ENCODE assay signal across 19 cellular contexts in the genomic region with DNA sequence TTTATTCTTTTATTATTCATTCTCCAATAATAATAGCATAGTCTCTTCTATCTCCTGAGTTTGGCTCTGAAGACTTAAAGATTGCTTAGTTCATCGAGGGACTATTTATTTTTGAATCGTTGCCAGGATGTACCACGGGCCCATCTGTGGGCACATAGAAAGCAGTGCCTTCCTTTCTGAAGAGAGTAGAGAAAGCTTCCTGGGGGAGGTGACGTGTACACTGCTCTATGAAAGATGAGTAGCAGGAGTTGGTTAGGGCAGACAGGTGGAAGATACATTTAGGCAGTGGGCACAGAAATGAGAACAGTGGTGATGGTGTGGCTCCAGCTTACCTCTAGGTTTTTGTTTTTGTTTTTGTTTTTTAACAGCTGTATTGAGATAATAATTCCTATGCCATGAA.
A peak's percentile ranks its signal among the peaks of the same experiment; 100 is the strongest.
DNase-seq lines count a peak whose midpoint lies in the region; ATAC-seq and TF ChIP-seq lines count a peak whose summit lies in the region.
"Had no signal": no experiment of that assay in that cellular context is flagged by ENCODE, and none has a peak within 500 bp of the region (broad histone marks: within the 10 kb centered on the region; RNA-seq: fewer than 3 reads in every experiment).

No MANE protein-coding gene starts in this region.

- no peak for DNase-seq in activated naive CD8-positive, alpha-beta T cell treated with anti-CD3 and anti-CD28 coated beads, Interleukin-2, amount 10 ng/mL, durations not matched to agents 7 days and 5 days
- no peak for DNase-seq in activated naive CD8-positive, alpha-beta T cell treated with anti-CD3 and anti-CD28 coated beads, Interleukin-2, amount 50 U/mL, for 24 hours
- DNase-seq in NCI-H1105 (lab: John Stamatoyannopoulos, UW) (peak; percentile 42), NCI-H748 (lab: John Stamatoyannopoulos, UW; ENCODE audit: unreplicated experiment) (peak; percentile 72), neural progenitor cell (ENCODE audit: low spot score) (no peak), CD1c-positive myeloid dendritic cell (ENCODE audit: extremely low spot score) (no peak), MV-4-11 (lab: John Stamatoyannopoulos, UW) (no peak)
- no peak for DNase-seq in stimulated activated naive B cell treated with anti-CD40 and anti-IgM and Interleukin-4, amounts not matched to agents 10 μg/mL and 1 μg/mL and 100 μg/mL, for 72 hours
- DNase-seq: CD8-positive, alpha-beta memory T cell; IMR-90; NCI-H1694; NCI-H524 treated with DMSO at 0.1 percent for 48 hours; PC-9; T-cell had no signal

- H3K9ac ChIP-seq in neural progenitor cell, result no peak overlapping the region

- H3K27me3 ChIP-seq in neural progenitor cell, result no peaks in the 10 kb centered on the region

- H3K36me3 Mint-ChIP-seq in activated naive CD8-positive, alpha-beta T cell treated with anti-CD3 and anti-CD28 coated beads, Interleukin-2, amount 10 ng/mL, durations not matched to agents 7 days and 5 days, result peaks cover 33% of the 10 kb centered on the region
- H3K36me3 Mint-ChIP-seq in activated naive CD8-positive, alpha-beta T cell treated with anti-CD3 and anti-CD28 coated beads, Interleukin-2, amount 50 U/mL, for 24 hours (ENCODE audit: low read depth), result peaks cover 27% of the 10 kb centered on the region
- peaks cover 9% of the 10 kb centered on the region for H3K36me3 Mint-ChIP-seq in neural progenitor cell
- H3K36me3 Mint-ChIP-seq in stimulated activated naive B cell treated with anti-CD40 and anti-IgM and Interleukin-4, amounts not matched to agents 10 μg/mL and 1 μg/mL and 100 μg/mL, for 72 hours, result peaks cover 10 to 30% of the 10 kb centered on the region in 2 donors

- no peaks in the 10 kb centered on the region for H3K36me3 ChIP-seq in neural progenitor cell
- H3K36me3 ChIP-seq: HAP-1 had no signal

- no peaks in the 10 kb centered on the region for H4K20me1 ChIP-seq in neural progenitor cell (ENCODE audit: low read depth)

- H3F3A ChIP-seq in neural progenitor cell (ENCODE audit: low read depth), result peaks cover 11% of the 10 kb centered on the region

- no peak overlapping the region for H3K27ac Mint-ChIP-seq in activated naive CD8-positive, alpha-beta T cell treated with anti-CD3 and anti-CD28 coated beads, Interleukin-2, amount 10 ng/mL, durations not matched to agents 7 days and 5 days
- no peak overlapping the region for H3K27ac Mint-ChIP-seq in activated naive CD8-positive, alpha-beta T cell treated with anti-CD3 and anti-CD28 coated beads, Interleukin-2, amount 50 U/mL, for 24 hours
- peak overlapping the region; percentile 42 for H3K27ac Mint-ChIP-seq in neural progenitor cell
- no peak overlapping the region for H3K27ac Mint-ChIP-seq in stimulated activated naive B cell treated with anti-CD40 and anti-IgM and Interleukin-4, amounts not matched to agents 10 μg/mL and 1 μg/mL and 100 μg/mL, for 72 hours
- H3K27ac Mint-ChIP-seq: B cell, T-cell had no signal

- H3K27ac ChIP-seq in neural progenitor cell, result no peak overlapping the region
- H3K27ac ChIP-seq: PC-9, SK-N-MC had no signal

- TF ChIP-seq CTCF in neural progenitor cell (IDR thresholded peaks at IDR 0.05), result no peak

- POLR2A ChIA-PET in activated naive CD8-positive, alpha-beta T cell treated with anti-CD3 and anti-CD28 coated beads, Interleukin-2, amount 10 ng/mL, durations not matched to agents 7 days and 5 days (lab: Charles Lee), result no interaction called here

- peaks cover 20% of the 10 kb centered on the region for H3K4me1 ChIP-seq in neural progenitor cell

- no peak overlapping the region for H3K4me3 Mint-ChIP-seq in activated naive CD8-positive, alpha-beta T cell treated with anti-CD3 and anti-CD28 coated beads, Interleukin-2, amount 10 ng/mL, durations not matched to agents 7 days and 5 days
- H3K4me3 Mint-ChIP-seq in activated naive CD8-positive, alpha-beta T cell treated with anti-CD3 and anti-CD28 coated beads, Interleukin-2, amount 50 U/mL, for 24 hours, result no peak overlapping the region
- no peak overlapping the region for H3K4me3 Mint-ChIP-seq in neural progenitor cell
- H3K4me3 Mint-ChIP-seq in stimulated activated naive B cell treated with anti-CD40 and anti-IgM and Interleukin-4, amounts not matched to agents 10 μg/mL and 1 μg/mL and 100 μg/mL, for 72 hours, result no peak overlapping the region
- H3K4me3 Mint-ChIP-seq: B cell; CD8-positive, alpha-beta memory T cell; T-cell had no signal

- no peaks in the 10 kb centered on the region for H3K27me3 Mint-ChIP-seq in activated naive CD8-positive, alpha-beta T cell treated with anti-CD3 and anti-CD28 coated beads, Interleukin-2, amount 10 ng/mL, durations not matched to agents 7 days and 5 days
- H3K27me3 Mint-ChIP-seq in activated naive CD8-positive, alpha-beta T cell treated with anti-CD3 and anti-CD28 coated beads, Interleukin-2, amount 50 U/mL, for 24 hours, result no peaks in the 10 kb centered on the region
- H3K27me3 Mint-ChIP-seq in neural progenitor cell (ENCODE audit: insufficient read depth, low read depth), result no peaks in the 10 kb centered on the region
- no peaks in the 10 kb centered on the region for H3K27me3 Mint-ChIP-seq in stimulated activated naive B cell treated with anti-CD40 and anti-IgM and Interleukin-4, amounts not matched to agents 10 μg/mL and 1 μg/mL and 100 μg/mL, for 72 hours
- H3K27me3 Mint-ChIP-seq: B cell; CD8-positive, alpha-beta memory T cell; T-cell had no signal

- H3K4me3 ChIP-seq in neural progenitor cell, result no peak overlapping the region
- H3K4me3 ChIP-seq: GM12878, HAP-1, PC-9, SK-N-MC had no signal

- H3K4me2 ChIP-seq in neural progenitor cell, result no peak overlapping the region
- H3K4me2 ChIP-seq: PC-9 had no signal

- H3K9me3 Mint-ChIP-seq in activated naive CD8-positive, alpha-beta T cell treated with anti-CD3 and anti-CD28 coated beads, Interleukin-2, amount 10 ng/mL, durations not matched to agents 7 days and 5 days, result peaks cover 5% of the 10 kb centered on the region
- H3K9me3 Mint-ChIP-seq in activated naive CD8-positive, alpha-beta T cell treated with anti-CD3 and anti-CD28 coated beads, Interleukin-2, amount 50 U/mL, for 24 hours, result no peaks in the 10 kb centered on the region
- H3K9me3 Mint-ChIP-seq in neural progenitor cell, result peaks cover 4% of the 10 kb centered on the region
- H3K9me3 Mint-ChIP-seq in stimulated activated naive B cell treated with anti-CD40 and anti-IgM and Interleukin-4, amounts not matched to agents 10 μg/mL and 1 μg/mL and 100 μg/mL, for 72 hours, result peaks cover 0 to 2% of the 10 kb centered on the region in 2 donors
- H3K9me3 Mint-ChIP-seq: CD8-positive, alpha-beta memory T cell; T-cell had no signal

- H3K4me1 Mint-ChIP-seq in activated naive CD8-positive, alpha-beta T cell treated with anti-CD3 and anti-CD28 coated beads, Interleukin-2, amount 10 ng/mL, durations not matched to agents 7 days and 5 days, result peaks cover 11% of the 10 kb centered on the region
- peaks cover 28% of the 10 kb centered on the region for H3K4me1 Mint-ChIP-seq in activated naive CD8-positive, alpha-beta T cell treated with anti-CD3 and anti-CD28 coated beads, Interleukin-2, amount 50 U/mL, for 24 hours
- peaks cover 2% of the 10 kb centered on the region for H3K4me1 Mint-ChIP-seq in neural progenitor cell
- H3K4me1 Mint-ChIP-seq in stimulated activated naive B cell treated with anti-CD40 and anti-IgM and Interleukin-4, amounts not matched to agents 10 μg/mL and 1 μg/mL and 100 μg/mL, for 72 hours, result peaks cover 30 to 32% of the 10 kb centered on the region in 2 donors

- ATAC-seq in activated naive CD8-positive, alpha-beta T cell treated with anti-CD3 and anti-CD28 coated beads, Interleukin-2, amount 10 ng/mL, durations not matched to agents 7 days and 5 days (ENCODE audit: low read depth), result peak; percentile 78
- no peak for ATAC-seq in activated naive CD8-positive, alpha-beta T cell treated with anti-CD3 and anti-CD28 coated beads, Interleukin-2, amount 50 U/mL, for 24 hours
- ATAC-seq in stimulated activated naive B cell treated with anti-CD40 and anti-IgM and Interleukin-4, amounts not matched to agents 10 μg/mL and 1 μg/mL and 100 μg/mL, for 72 hours (replicated peaks), result no peak
- ATAC-seq: GM12878, Right ventricle myocardium inferior had no signal

- H3K79me2 ChIP-seq in neural progenitor cell (ENCODE audit: low read depth), result peaks cover 22% of the 10 kb centered on the region

- H2AFZ ChIP-seq in neural progenitor cell (replicated peaks), result no peak overlapping the region
- H2AFZ ChIP-seq: PC-9 had no signal

- no peaks in the 10 kb centered on the region for H3K9me3 ChIP-seq in neural progenitor cell (ENCODE audit: low read depth)
- H3K9me3 ChIP-seq: HAP-1 had no signal

Comparison
In these comparisons a context has a peak if more than half of its experiments do, and no peak if none do; other contexts are left out.
1. DNase-seq: peak in NCI-H1105 (single experiment) and NCI-H748 (single experiment); none in activated naive CD8-positive, alpha-beta T cell treated with anti-CD3 and anti-CD28 coated beads, Interleukin-2, amount 10 ng/mL, durations not matched to agents 7 days and 5 days (single experiment), activated naive CD8-positive, alpha-beta T cell treated with anti-CD3 and anti-CD28 coated beads, Interleukin-2, amount 50 U/mL, for 24 hours (single experiment), neural progenitor cell (single experiment), stimulated activated naive B cell treated with anti-CD40 and anti-IgM and Interleukin-4, amounts not matched to agents 10 μg/mL and 1 μg/mL and 100 μg/mL, for 72 hours (single experiment), CD1c-positive myeloid dendritic cell (single experiment) and MV-4-11 (single experiment).